1 cellular context compared by ENCODE assay signal in genomic region chr1:16440480-16441311, GRCh38.
A peak's percentile ranks its signal among the peaks of the same experiment; 100 is the strongest.
TF ChIP-seq lines count a peak whose summit lies in the region.

NECAP2 (plus strand) TSS chr1:16440724; CDS start chr1:16440762, 38 bp downstream.

TF ChIP-seq in HepG2, 621 proteins besides CTCF, POLR2A, EP300 and RAD21 (continued from another document and continues in another):
- peak; percentile 98 to 99 for TF ChIP-seq HMGXB4 (CRISPR knock-in tag; IDR thresholded peaks at IDR 0.05; ENCODE audit: borderline replicate concordance in 1 of 2, low read depth in 1 of 2)
- TF ChIP-seq DNMT1 (CRISPR knock-in tag; IDR thresholded peaks at IDR 0.05), result no peak
- peak; percentile 79 for TF ChIP-seq U2AF1 (optimal IDR thresholded peaks at IDR 0.05; ENCODE audit: low read depth, low read length)
- TF ChIP-seq BCL3 (CRISPR knock-in tag; IDR thresholded peaks at IDR 0.05), result peak; percentile 37; the same call in 1 of the 2 replicates
- TF ChIP-seq ZBTB49 (CRISPR knock-in tag; IDR thresholded peaks at IDR 0.05; ENCODE audit: borderline replicate concordance), result no peak
- TF ChIP-seq TBX2 (CRISPR knock-in tag; IDR thresholded peaks at IDR 0.05; ENCODE audit: borderline replicate concordance), result peak; percentile 92
- TF ChIP-seq MYNN (CRISPR knock-in tag; IDR thresholded peaks at IDR 0.05; ENCODE audit: low read depth), result peak; percentile 17; the same call in 1 of the 2 replicates
- peak; percentile 82; the same call in 1 of the 2 replicates for TF ChIP-seq ZHX2 (IDR thresholded peaks at IDR 0.05; ENCODE audit: low read depth)
- TF ChIP-seq ZHX2 (CRISPR knock-in tag; IDR thresholded peaks at IDR 0.05; ENCODE audit: borderline replicate concordance), result no peak
- TF ChIP-seq STAT6 (CRISPR knock-in tag; IDR thresholded peaks at IDR 0.05; ENCODE audit: borderline replicate concordance), result peak; percentile 67; the same call in 1 of the 2 replicates
- peak; percentile 72 for TF ChIP-seq PHF5A (CRISPR knock-in tag; IDR thresholded peaks at IDR 0.05; ENCODE audit: low read depth, unreplicated experiment)
- TF ChIP-seq FUBP1 (CRISPR knock-in tag; IDR thresholded peaks at IDR 0.05; ENCODE audit: borderline replicate concordance), result no peak
- peak; percentile 84 for TF ChIP-seq ZNF331 (CRISPR knock-in tag; IDR thresholded peaks at IDR 0.05)
- no peak for TF ChIP-seq ATM (IDR thresholded peaks at IDR 0.05; ENCODE audit: borderline replicate concordance)
- TF ChIP-seq ZNF816 (CRISPR knock-in tag; IDR thresholded peaks at IDR 0.05; ENCODE audit: borderline replicate concordance), result 0 out of 2 replicates have a peak, but pooled peaks have one; percentile 71
- TF ChIP-seq TSC22D2 (CRISPR knock-in tag; IDR thresholded peaks at IDR 0.05; ENCODE audit: borderline replicate concordance), result peak; percentile 89; the same call in 1 of the 2 replicates
- no peak for TF ChIP-seq KDM6A (CRISPR knock-in tag; IDR thresholded peaks at IDR 0.05; ENCODE audit: low read depth)
- TF ChIP-seq ZNF280D (CRISPR knock-in tag; IDR thresholded peaks at IDR 0.05), result no peak
- TF ChIP-seq ZFP1 (CRISPR knock-in tag; IDR thresholded peaks at IDR 0.05), result peak; percentile 89
- no peak for TF ChIP-seq CHCHD3 (CRISPR knock-in tag; IDR thresholded peaks at IDR 0.05)
- TF ChIP-seq IRX3 (CRISPR knock-in tag; IDR thresholded peaks at IDR 0.05; ENCODE audit: borderline replicate concordance, low read depth), result no peak
- TF ChIP-seq PRMT3 (CRISPR knock-in tag; IDR thresholded peaks at IDR 0.05; ENCODE audit: borderline replicate concordance, low read depth), result no peak; the same call in 1 of the 2 replicates
- TF ChIP-seq ZNF691 (CRISPR knock-in tag; IDR thresholded peaks at IDR 0.05; ENCODE audit: borderline replicate concordance, low read depth), result peak; percentile 96
- TF ChIP-seq TEAD2 (CRISPR knock-in tag; IDR thresholded peaks at IDR 0.05), result no peak
- TF ChIP-seq E2F2 (CRISPR knock-in tag; IDR thresholded peaks at IDR 0.05; ENCODE audit: borderline replicate concordance), result no peak
- TF ChIP-seq ARNT2 (CRISPR knock-in tag; IDR thresholded peaks at IDR 0.05; ENCODE audit: low read depth), result peak; percentile 79; the same call in 1 of the 2 replicates
- peak; percentile 96 for TF ChIP-seq PHF20 (CRISPR knock-in tag; IDR thresholded peaks at IDR 0.05)
- TF ChIP-seq SKI (IDR thresholded peaks at IDR 0.05; ENCODE audit: partially characterized antibody), result peak; percentile 75
- TF ChIP-seq CEBPG (CRISPR knock-in tag; IDR thresholded peaks at IDR 0.05), result peak; percentile 41; the same call in 1 of the 2 replicates
- TF ChIP-seq ZNF296 (CRISPR knock-in tag; conservative IDR thresholded peaks at IDR 0.05), result no peak
- no peak; the same call in 1 of the 2 replicates for TF ChIP-seq FOSL1 (CRISPR knock-in tag; IDR thresholded peaks at IDR 0.05; ENCODE audit: borderline replicate concordance)
- TF ChIP-seq MXD1 (CRISPR knock-in tag; IDR thresholded peaks at IDR 0.05), result peak; percentile 78
- TF ChIP-seq ZNF180 (CRISPR knock-in tag; IDR thresholded peaks at IDR 0.05; ENCODE audit: borderline replicate concordance, low read depth), result no peak
- TF ChIP-seq YY1 (IDR thresholded peaks at IDR 0.05; ENCODE audit: insufficient read depth, insufficient replicate concordance, low read depth, low read length), result peak; percentile 86
- no peak for TF ChIP-seq ZNF17 (CRISPR knock-in tag; IDR thresholded peaks at IDR 0.05)
